ENCODE assay signal across 8 cellular contexts in genomic region chr6:158086054-158086705, GRCh38.
A peak's percentile ranks its signal among the peaks of the same experiment; 100 is the strongest.
DNase-seq lines count a peak whose midpoint lies in the region; ATAC-seq and TF ChIP-seq lines count a peak whose summit lies in the region.

No MANE protein-coding gene starts in this region.

- CTCF ChIA-PET in activated CD4-positive, alpha-beta T cell treated with anti-CD3 and anti-CD28 coated beads, Interleukin-2, amount 10 ng/mL, durations not matched to agents 7 days and 5 days (lab: Charles Lee): interaction anchor here (0.8 to 2.5 kb wide), 7 partner anchors 13 to 224 kb away, joined by 3 to 16 read pairs (median 3); no protein-coding TSS in a partner anchor

- H3K27ac ChIP-seq in HL-60 (replicated peaks): peak overlapping the region; percentile 99
- peak overlapping the region; percentile 70 for H3K27ac ChIP-seq in brain microvascular endothelial cell
- peak overlapping the region; percentile 64 for H3K27ac ChIP-seq in substantia nigra (ENCODE audit: low read depth, low read length, poor library complexity, severe bottlenecking)
- no peak overlapping the region for H3K27ac ChIP-seq in gastrocnemius medialis

- TF ChIP-seq CTCF in HL-60 (IDR thresholded peaks at IDR 0.05; ENCODE audit: insufficient read depth, low read length): no peak
- TF ChIP-seq CTCF in brain microvascular endothelial cell (IDR thresholded peaks at IDR 0.05; ENCODE audit: low read depth, low read length, missing control alignments): no peak
- TF ChIP-seq CTCF in gastrocnemius medialis (IDR thresholded peaks at IDR 0.05 in 4 of 5, conservative IDR thresholded peaks at IDR 0.05 in 1 of 5): no peak

- H3K4me1 ChIP-seq in gastrocnemius medialis: peaks cover 0 to 3% of the 10 kb centered on the region in 2 donors

- peaks cover 84% of the 10 kb centered on the region for H3K36me3 ChIP-seq in brain microvascular endothelial cell (replicated peaks)
- H3K36me3 ChIP-seq in gastrocnemius medialis: peaks cover 0 to 40% of the 10 kb centered on the region in 2 donors

- no peaks in the 10 kb centered on the region for H3K27me3 Mint-ChIP-seq in activated CD4-positive, alpha-beta T cell treated with anti-CD3 and anti-CD28 coated beads, Interleukin-2, amount 10 ng/mL, durations not matched to agents 7 days and 5 days
- no peaks in the 10 kb centered on the region for H3K27me3 Mint-ChIP-seq in T-helper 17 cell

- TF ChIP-seq POLR2A in gastrocnemius medialis (IDR thresholded peaks at IDR 0.05): no peak

- POLR2A ChIA-PET in activated CD4-positive, alpha-beta T cell treated with anti-CD3 and anti-CD28 coated beads, Interleukin-2, amount 10 ng/mL, durations not matched to agents 7 days and 5 days (lab: Charles Lee): no interaction called here

- H3K9me3 ChIP-seq in T-helper 17 cell (ENCODE audit: control insufficient read depth, low read length, poor library complexity, severe bottlenecking) (no peaks in the 10 kb centered on the region), gastrocnemius medialis (no peaks in the 10 kb centered on the region)

- H3K36me3 Mint-ChIP-seq in activated CD4-positive, alpha-beta T cell treated with anti-CD3 and anti-CD28 coated beads, Interleukin-2, amount 10 ng/mL, durations not matched to agents 7 days and 5 days (ENCODE audit: low read depth): peaks cover 66% of the 10 kb centered on the region
- peaks cover 12% of the 10 kb centered on the region for H3K36me3 Mint-ChIP-seq in T-helper 17 cell (ENCODE audit: low read depth)

- peak; percentile 45 for DNase-seq in activated CD4-positive, alpha-beta T cell treated with anti-CD3 and anti-CD28 coated beads, Interleukin-2, amount 10 ng/mL, durations not matched to agents 7 days and 5 days
- DNase-seq in activated CD4-positive, alpha-beta T cell treated with anti-CD3 and anti-CD28 coated beads, Interleukin-2, amount 50 U/mL, for 1 hour: no peak
- DNase-seq in HL-60 (ENCODE audit: low read depth in 1 of 2, low spot score in 1 of 2) (peak; percentile 89 to 93), brain microvascular endothelial cell (peak; percentile 58), substantia nigra (lab: John Stamatoyannopoulos, UW) (no peak), T-helper 17 cell (no peak), gastrocnemius medialis (no peak), NCI-H1436 (lab: John Stamatoyannopoulos, UW) (no peak)

- intact Hi-C loops in gastrocnemius medialis (cut with DNase I; ENCODE audit: low total_unique reads): no loop called here

- no peaks in the 10 kb centered on the region for H3K27me3 ChIP-seq in HL-60 (ENCODE audit: insufficient read depth, poor library complexity, severe bottlenecking)
- H3K27me3 ChIP-seq in brain microvascular endothelial cell (replicated peaks): no peaks in the 10 kb centered on the region
- no peaks in the 10 kb centered on the region for H3K27me3 ChIP-seq in gastrocnemius medialis

- H3K4me1 Mint-ChIP-seq in activated CD4-positive, alpha-beta T cell treated with anti-CD3 and anti-CD28 coated beads, Interleukin-2, amount 10 ng/mL, durations not matched to agents 7 days and 5 days: peaks cover 24% of the 10 kb centered on the region
- H3K4me1 Mint-ChIP-seq in T-helper 17 cell: peaks cover 5% of the 10 kb centered on the region

- H3K4me3 ChIP-seq in HL-60 (replicated peaks; ENCODE audit: insufficient read depth, low read length) (peak overlapping the region; percentile 32), brain microvascular endothelial cell (ENCODE audit: low read depth, low read length) (no peak overlapping the region), gastrocnemius medialis (no peak overlapping the region)

- H3K9me3 Mint-ChIP-seq in activated CD4-positive, alpha-beta T cell treated with anti-CD3 and anti-CD28 coated beads, Interleukin-2, amount 10 ng/mL, durations not matched to agents 7 days and 5 days: no peaks in the 10 kb centered on the region

- in situ Hi-C loops in brain microvascular endothelial cell (cut with HindIII; ENCODE audit: low pct_ligation_motif_present, low sequenced_read_pairs): no loop called here
- in situ Hi-C loops in gastrocnemius medialis (cut with MboI; ENCODE audit: low sequenced_read_pairs in 4 of 4): loop anchor here in 1 of 4 donors (10.0 kb wide), 1 partner anchor 111 kb away; no protein-coding TSS in a partner anchor

- H3K27ac Mint-ChIP-seq in activated CD4-positive, alpha-beta T cell treated with anti-CD3 and anti-CD28 coated beads, Interleukin-2, amount 10 ng/mL, durations not matched to agents 7 days and 5 days: peak overlapping the region; percentile 83
- no peak overlapping the region for H3K27ac Mint-ChIP-seq in T-helper 17 cell

- ATAC-seq in T-helper 17 cell: no peak
- no peak for ATAC-seq in gastrocnemius medialis

- peak overlapping the region; percentile 32 for H3K4me3 Mint-ChIP-seq in activated CD4-positive, alpha-beta T cell treated with anti-CD3 and anti-CD28 coated beads, Interleukin-2, amount 10 ng/mL, durations not matched to agents 7 days and 5 days
- no peak overlapping the region for H3K4me3 Mint-ChIP-seq in T-helper 17 cell

Comparison
In these comparisons a context has a peak if more than half of its experiments do, and no peak if none do; other contexts are left out.
1. DNase-seq: peak in activated CD4-positive, alpha-beta T cell treated with anti-CD3 and anti-CD28 coated beads, Interleukin-2, amount 10 ng/mL, durations not matched to agents 7 days and 5 days (single experiment), HL-60 (2 of 2) and brain microvascular endothelial cell (single experiment); none in activated CD4-positive, alpha-beta T cell treated with anti-CD3 and anti-CD28 coated beads, Interleukin-2, amount 50 U/mL, for 1 hour (single experiment), substantia nigra (0 of 49), T-helper 17 cell (0 of 3), gastrocnemius medialis (0 of 2) and NCI-H1436 (single experiment).
2. H3K27ac ChIP-seq: peak in HL-60 (single experiment), brain microvascular endothelial cell (single experiment) and substantia nigra (single experiment); none in gastrocnemius medialis (0 of 4).